ENCODE assay signal across 11 cellular contexts in genomic region chr19:47176071-47176626, GRCh38. TPM values are rescaled to one million over a fixed set of nuclear protein-coding genes. Genes with fewer than 3 reads are reported as not detected.
DNase-seq lines count a peak whose midpoint lies in the region; ATAC-seq and TF ChIP-seq lines count a peak whose summit lies in the region.
"Had no signal": no experiment of that assay in that cellular context is flagged by ENCODE, and none has a peak within 500 bp of the region (broad histone marks: within the 10 kb centered on the region; RNA-seq: fewer than 3 reads in every experiment).

No MANE protein-coding gene starts in this region.

- no peaks in the 10 kb centered on the region for H3K27me3 Mint-ChIP-seq in activated T-cell treated with anti-CD3 and anti-CD28 coated beads, Interleukin-2, amount 50 U/mL, for 4 hours (ENCODE audit: low read depth)
- no peaks in the 10 kb centered on the region for H3K27me3 Mint-ChIP-seq in activated naive CD8-positive, alpha-beta T cell treated with anti-CD3 and anti-CD28 coated beads for 36 hours
- H3K27me3 Mint-ChIP-seq: B cell had no signal

- TF ChIP-seq EP300 in gastroesophageal sphincter (IDR thresholded peaks at IDR 0.05) = no peak

- peak overlapping the region; percentile 91 for H3K27ac Mint-ChIP-seq in activated naive CD8-positive, alpha-beta T cell treated with anti-CD3 and anti-CD28 coated beads for 36 hours
- H3K27ac Mint-ChIP-seq: B cell had no signal

- no peak for TF ChIP-seq CTCF in gastroesophageal sphincter (IDR thresholded peaks at IDR 0.05)

- no peak for DNase-seq in activated T-cell treated with anti-CD3 and anti-CD28 coated beads, Interleukin-2, amount 50 U/mL, for 4 hours
- DNase-seq in activated T-cell treated with anti-CD3 and anti-CD28 coated beads, Interleukin-2, amount 50 U/mL, for 48 hours = no peak
- no peak for DNase-seq in activated naive CD8-positive, alpha-beta T cell treated with anti-CD3 and anti-CD28 coated beads for 36 hours
- no peak for DNase-seq in GM19240 (ENCODE audit: insufficient read length, low spot score)
- no peak for DNase-seq in NCI-H2171 (lab: John Stamatoyannopoulos, UW)

- no peaks in the 10 kb centered on the region for H3K9me3 ChIP-seq in gastroesophageal sphincter

- peaks cover 7 to 52% (median 15%) of the 10 kb centered on the region in 3 donors for H3K4me1 ChIP-seq in gastroesophageal sphincter

- peaks cover 0 to 46% of the 10 kb centered on the region in 2 donors for H3K36me3 ChIP-seq in gastroesophageal sphincter

- H3K9me3 Mint-ChIP-seq in activated T-cell treated with anti-CD3 and anti-CD28 coated beads, Interleukin-2, amount 50 U/mL, for 4 hours = no peaks in the 10 kb centered on the region
- H3K9me3 Mint-ChIP-seq in activated naive CD8-positive, alpha-beta T cell treated with anti-CD3 and anti-CD28 coated beads for 36 hours = no peaks in the 10 kb centered on the region

- H3K27ac ChIP-seq in gastroesophageal sphincter = peak overlapping the region; percentile 80 to 89 (median 82)
- peak overlapping the region; percentile 36 for H3K27ac ChIP-seq in temporal lobe (ENCODE audit: low read depth, low read length)
- H3K27ac ChIP-seq: KMS-11 had no signal

- peak overlapping the region; percentile 64 for H3K4me3 Mint-ChIP-seq in activated T-cell treated with anti-CD3 and anti-CD28 coated beads, Interleukin-2, amount 50 U/mL, for 4 hours
- peak overlapping the region; percentile 51 for H3K4me3 Mint-ChIP-seq in activated naive CD8-positive, alpha-beta T cell treated with anti-CD3 and anti-CD28 coated beads for 36 hours
- H3K4me3 Mint-ChIP-seq: B cell had no signal

- peaks cover 33% of the 10 kb centered on the region for H3K36me3 Mint-ChIP-seq in activated T-cell treated with anti-CD3 and anti-CD28 coated beads, Interleukin-2, amount 50 U/mL, for 4 hours (ENCODE audit: insufficient read depth)
- H3K36me3 Mint-ChIP-seq in activated naive CD8-positive, alpha-beta T cell treated with anti-CD3 and anti-CD28 coated beads for 36 hours = peaks cover 67% of the 10 kb centered on the region

- H3K4me3 ChIP-seq in gastroesophageal sphincter = no peak overlapping the region
- H3K4me3 ChIP-seq: skin epidermis had no signal

- ATAC-seq in activated T-cell treated with anti-CD3 and anti-CD28 coated beads, Interleukin-2, amount 50 U/mL, for 4 hours = peak in 1 of 2 donors; percentile 29
- peak; percentile 48 for ATAC-seq in gastroesophageal sphincter
- no peak for ATAC-seq in GM19328 (IDR thresholded peaks at IDR 0.05; ENCODE audit: unreplicated experiment)

- peaks cover 59% of the 10 kb centered on the region for H3K4me1 Mint-ChIP-seq in activated T-cell treated with anti-CD3 and anti-CD28 coated beads, Interleukin-2, amount 50 U/mL, for 4 hours (ENCODE audit: low read depth)
- H3K4me1 Mint-ChIP-seq in activated naive CD8-positive, alpha-beta T cell treated with anti-CD3 and anti-CD28 coated beads for 36 hours = peaks cover 66% of the 10 kb centered on the region

- TF ChIP-seq POLR2A in gastroesophageal sphincter (IDR thresholded peaks at IDR 0.05) = no peak

- WGBS in gastroesophageal sphincter (ENCODE audit: low coverage in 1 of 2), 2 donors = 21 to 35% methylated on average over 5 of the region's 5 CpGs

- H3K27me3 ChIP-seq in gastroesophageal sphincter = no peaks in the 10 kb centered on the region

RNA-seq across cellular contexts. Expression of gene SAE1, which starts 45.5 kb away (rescaled TPM):
- 100 to 1,000 TPM in 1 of 3 donors, 10 to 100 TPM in 2; 90.0 to 112 (median 99.3) TPM for total RNA-seq in activated T-cell treated with anti-CD3 and anti-CD28 coated beads, Interleukin-2, amount 50 U/mL, for 4 hours
- 100 to 1,000 TPM; 141 to 149 TPM for total RNA-seq in activated naive CD8-positive, alpha-beta T cell treated with anti-CD3 and anti-CD28 coated beads for 36 hours
- 100 to 1,000 TPM; 134 to 157 (median 153) TPM for total RNA-seq in gastroesophageal sphincter
- 73.5 TPM for total RNA-seq in temporal lobe

RNA-seq across cellular contexts. Expression of gene BBC3, which starts 54.9 kb away (rescaled TPM):
- total RNA-seq in activated T-cell treated with anti-CD3 and anti-CD28 coated beads, Interleukin-2, amount 50 U/mL, for 4 hours = 1 to 10 TPM; 4.4 to 6.0 (median 5.7) TPM
- 10 to 100 TPM; 12.5 to 13.3 TPM for total RNA-seq in activated naive CD8-positive, alpha-beta T cell treated with anti-CD3 and anti-CD28 coated beads for 36 hours
- 10 to 100 TPM in 2 of 4 donors, 1 to 10 TPM in 2; 3.6 to 11.4 (median 10.2) TPM for total RNA-seq in gastroesophageal sphincter
- total RNA-seq in temporal lobe = 5.2 TPM
